Comparison of ENCODE assay signal across 8 cellular contexts in the genomic region with DNA sequence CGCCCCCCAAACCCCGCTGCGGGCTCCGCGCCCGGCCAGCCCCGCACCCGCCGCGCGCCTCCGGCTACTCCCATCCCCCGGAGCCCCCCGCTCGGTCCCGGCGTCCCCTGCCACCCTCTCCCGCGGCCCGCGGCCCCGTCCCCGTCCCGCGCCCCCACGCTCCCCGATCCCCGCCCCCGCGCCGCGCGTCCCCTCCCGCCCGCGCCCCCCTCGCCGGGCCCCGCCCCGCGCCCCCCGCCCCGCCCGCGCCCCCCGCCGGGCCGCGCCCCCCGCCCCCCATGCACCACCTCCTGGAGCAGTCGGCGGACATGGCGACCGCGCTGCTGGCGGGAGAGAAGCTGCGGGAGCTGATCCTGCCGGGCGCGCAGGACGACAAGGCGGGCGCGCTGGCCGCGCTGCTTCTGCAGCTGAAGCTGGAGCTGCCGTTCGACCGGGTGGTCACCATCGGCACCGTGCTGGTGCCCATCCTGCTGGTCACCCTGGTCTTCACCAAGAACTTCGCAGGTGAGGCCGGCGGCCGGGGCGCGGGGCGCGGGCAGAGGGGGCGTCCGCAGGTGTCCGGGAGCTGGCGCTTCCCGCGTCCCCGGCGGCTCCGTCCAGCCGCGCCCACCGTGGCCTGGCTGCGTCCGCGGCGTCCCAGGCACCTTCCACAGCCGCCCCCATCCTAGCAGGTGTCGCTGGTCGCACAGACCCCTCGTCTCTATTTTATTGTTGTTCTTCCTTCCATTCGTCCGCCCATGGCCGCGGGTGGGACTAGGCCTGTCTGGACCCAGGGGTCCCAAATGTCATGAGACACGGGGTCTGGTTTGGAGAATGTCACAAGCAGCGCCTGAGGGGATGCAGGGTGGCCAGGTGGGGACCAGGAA. TPM values are rescaled to one million over a fixed set of nuclear protein-coding genes. Genes with fewer than 3 reads are reported as not detected.
A peak's percentile ranks its signal among the peaks of the same experiment; 100 is the strongest.
DNase-seq lines count a peak whose midpoint lies in the region; ATAC-seq and TF ChIP-seq lines count a peak whose summit lies in the region.

PANX2 (plus strand) TSS at position 279 of the 866 bp plus-strand sequence; CDS start at position 279, 0 bp downstream.

- H3K36me3 Mint-ChIP-seq in neural progenitor cell, result no peaks in the 10 kb centered on the region

- peak within 1 kb of the TSS; percentile 37 for H2AK9ac ChIP-seq in IMR-90 (replicated peaks; ENCODE audit: low read depth, low read length, poor library complexity)

- 13% methylated on average over 43 of the region's 105 CpGs; no CpG with 5 or more reads in 1 of the 2 experiments for WGBS in IMR-90 (ENCODE audit: extremely low coverage in 2 of 2, insufficient read length in 1 of 2), 2 experiments

- no peak within 1 kb of the TSS for H3K27ac Mint-ChIP-seq in neural progenitor cell

- H2BK5ac ChIP-seq in IMR-90 (ENCODE audit: low read depth, low read length, poor library complexity, severe bottlenecking), result no peak within 1 kb of the TSS

- H3K9me1 ChIP-seq in IMR-90 (ENCODE audit: insufficient read depth, low read length), result no peaks in the 10 kb centered on the region

- H4K5ac ChIP-seq in IMR-90 (ENCODE audit: low read depth, low read length), result no peak within 1 kb of the TSS

- no peak for TF ChIP-seq POLR2A in IMR-90 (IDR thresholded peaks at IDR 0.05; ENCODE audit: low read depth, low read length)

- peaks cover 24% of the 10 kb centered on the region for H3K27me3 Mint-ChIP-seq in neural progenitor cell (ENCODE audit: insufficient read depth, low read depth)

- intact Hi-C loops in IMR-90 (cut with micrococcal nuclease), result no loop called here

- H3K36me3 ChIP-seq in BJ (ENCODE audit: control insufficient read depth, insufficient read depth, low read length) (no peaks in the 10 kb centered on the region), IMR-90 (ENCODE audit: control insufficient read depth, insufficient read depth, low read length) (no peaks in the 10 kb centered on the region), neural progenitor cell (no peaks in the 10 kb centered on the region)

- no peak for TF ChIP-seq RAD21 in IMR-90 (IDR thresholded peaks at IDR 0.05; ENCODE audit: low read length)

- peak within 1 kb of the TSS; percentile 58 for H3K9ac ChIP-seq in IMR-90 (ENCODE audit: low read depth, low read length)
- no peak within 1 kb of the TSS for H3K9ac ChIP-seq in neural progenitor cell

- CTCF ChIA-PET in BJ (lab: Yijun Ruan, JAX), result no interaction called here
- CTCF ChIA-PET in IMR-90 (lab: Yijun Ruan, JAX), result no interaction called here

- DNase-seq in BJ (ENCODE audit: low read depth), result no peak
- DNase-seq in IMR-90, result no peak
- no peak for DNase-seq in coronary artery (ENCODE audit: low spot score)
- DNase-seq in neural progenitor cell (ENCODE audit: low spot score), result peak; percentile 74
- no peak for DNase-seq in NCI-H1694 (lab: John Stamatoyannopoulos, UW)
- no peak for DNase-seq in Kasumi-1 (lab: John Stamatoyannopoulos, UW)
- DNase-seq in cortex of kidney (lab: John Stamatoyannopoulos, UW), result no peak
- DNase-seq in UCSD-AML1 (lab: John Stamatoyannopoulos, UW; ENCODE audit: unreplicated experiment), result no peak

- no peak within 1 kb of the TSS for H4K91ac ChIP-seq in IMR-90 (ENCODE audit: insufficient read depth, low read depth, low read length)

- H3K4me3 ChIP-seq in BJ (ENCODE audit: low read depth, low read length), result peak within 1 kb of the TSS; percentile 46
- H3K4me3 ChIP-seq in IMR-90 (ENCODE audit: insufficient read depth, low read depth, low read length), result peak within 1 kb of the TSS; percentile 68
- H3K4me3 ChIP-seq in coronary artery, result peak within 1 kb of the TSS; percentile 80
- H3K4me3 ChIP-seq in neural progenitor cell, result peak within 1 kb of the TSS; percentile 63

- no peaks in the 10 kb centered on the region for H3K79me2 ChIP-seq in neural progenitor cell (ENCODE audit: low read depth)

- no peak within 1 kb of the TSS for H2BK20ac ChIP-seq in IMR-90 (ENCODE audit: low read depth, low read length)

- peaks cover 13% of the 10 kb centered on the region for H3F3A ChIP-seq in neural progenitor cell (ENCODE audit: low read depth)

- H3K4me3 Mint-ChIP-seq in neural progenitor cell, result peak within 1 kb of the TSS; percentile 86

- H3K14ac ChIP-seq in IMR-90 (replicated peaks; ENCODE audit: low read depth, low read length), result no peak within 1 kb of the TSS

- H4K20me1 ChIP-seq in IMR-90 (ENCODE audit: insufficient read depth, low read length), result no peaks in the 10 kb centered on the region
- H4K20me1 ChIP-seq in neural progenitor cell (ENCODE audit: low read depth), result no peaks in the 10 kb centered on the region

- H3K4me2 ChIP-seq in IMR-90 (ENCODE audit: low read depth, low read length) (peak within 1 kb of the TSS; percentile 91), neural progenitor cell (peak within 1 kb of the TSS; percentile 83)

- H2AK5ac ChIP-seq in IMR-90 (ENCODE audit: low read depth, low read length), result no peak within 1 kb of the TSS

- no peaks in the 10 kb centered on the region for H3K27me3 ChIP-seq in BJ (ENCODE audit: control insufficient read depth, insufficient read depth, low read length)
- peaks cover 27% of the 10 kb centered on the region for H3K27me3 ChIP-seq in IMR-90 (ENCODE audit: control insufficient read depth, insufficient read depth, low read length)
- H3K27me3 ChIP-seq in neural progenitor cell, result peaks cover 52% of the 10 kb centered on the region

- H3K18ac ChIP-seq in IMR-90 (ENCODE audit: low read depth, low read length), result no peak within 1 kb of the TSS

- H2BK15ac ChIP-seq in IMR-90 (ENCODE audit: low read depth, low read length), result no peak within 1 kb of the TSS

- no peak within 1 kb of the TSS for H2BK120ac ChIP-seq in IMR-90 (ENCODE audit: low read depth, low read length)

- H3K79me1 ChIP-seq in IMR-90 (ENCODE audit: low read depth in 1 of 2, low read length in 2 of 2), result no peaks in the 10 kb centered on the region

- H3K9me3 ChIP-seq in IMR-90 (ENCODE audit: control insufficient read depth, insufficient read depth, low read length) (no peaks in the 10 kb centered on the region), neural progenitor cell (ENCODE audit: low read depth) (no peaks in the 10 kb centered on the region)

- in situ Hi-C loops in IMR-90 (cut with MboI; ENCODE audit: low sequenced_read_pairs), result no loop called here

- H3K23ac ChIP-seq in IMR-90 (ENCODE audit: low read depth, low read length), result no peak within 1 kb of the TSS

- peak; percentile 49 for ATAC-seq in IMR-90 (ENCODE audit: low read depth)

- H3K27ac ChIP-seq in IMR-90 (ENCODE audit: insufficient read depth, low read length) (no peak within 1 kb of the TSS), coronary artery (no peak within 1 kb of the TSS), neural progenitor cell (no peak within 1 kb of the TSS)

- no peaks in the 10 kb centered on the region for H3K4me1 ChIP-seq in IMR-90 (ENCODE audit: control insufficient read depth, insufficient read depth, low read length)
- H3K4me1 ChIP-seq in neural progenitor cell, result no peaks in the 10 kb centered on the region

- H3K4me1 Mint-ChIP-seq in neural progenitor cell, result peaks cover 10% of the 10 kb centered on the region

- no peak within 1 kb of the TSS for H3K4ac ChIP-seq in IMR-90 (ENCODE audit: low read depth, low read length)

- no peaks in the 10 kb centered on the region for H3K9me3 Mint-ChIP-seq in neural progenitor cell

- BruUV-seq in IMR-90 (replicated peaks; lab: Mats Ljungman, UMichigan), result no TSS peak

- no peak within 1 kb of the TSS; a peak in 1 of 4 replicates for H4K8ac ChIP-seq in IMR-90 (ENCODE audit: low read depth in 2 of 2, low read length in 2 of 2)

- dilution Hi-C loops in IMR-90 (cut with HindIII; ENCODE audit: low sequenced_read_pairs, unreplicated experiment), result no loop called here

- H3K56ac ChIP-seq in IMR-90 (ENCODE audit: extremely low read depth, insufficient read depth, low read length), result no peak within 1 kb of the TSS

- no peak for TF ChIP-seq CTCF in BJ (IDR thresholded peaks at IDR 0.05; ENCODE audit: insufficient read depth, low read depth, low read length)
- no peak for TF ChIP-seq CTCF in IMR-90 (conservative IDR thresholded peaks at IDR 0.05; ENCODE audit: low read depth, low read length)
- TF ChIP-seq CTCF in coronary artery (IDR thresholded peaks at IDR 0.05), result no peak
- TF ChIP-seq CTCF in neural progenitor cell (IDR thresholded peaks at IDR 0.05), result no peak

- POLR2A ChIA-PET in BJ (lab: Charles Lee) (interaction anchor here (0.9 kb wide), 1 partner anchor 14 kb away, joined by 3 read pairs; no protein-coding TSS in a partner anchor), IMR-90 (lab: Charles Lee; ENCODE audit: unreplicated experiment) (no interaction called here)

- H2AFZ ChIP-seq in IMR-90 (replicated peaks; ENCODE audit: low read length, poor library complexity), result peak within 1 kb of the TSS; percentile 89
- peak within 1 kb of the TSS; percentile 89 for H2AFZ ChIP-seq in neural progenitor cell (replicated peaks)

TF ChIP-seq in IMR-90, 13 proteins besides CTCF, POLR2A, EP300 and RAD21 (continues in another document):
- TF ChIP-seq MAZ (IDR thresholded peaks at IDR 0.05; ENCODE audit: borderline replicate concordance, low read depth, low read length) (no peak), BHLHE40 (IDR thresholded peaks at IDR 0.05; ENCODE audit: low read depth, low read length) (no peak), SMC3 (IDR thresholded peaks at IDR 0.05; ENCODE audit: low read depth, low read length) (no peak), USF2 (IDR thresholded peaks at IDR 0.05; ENCODE audit: low read depth, low read length) (no peak), FOS (IDR thresholded peaks at IDR 0.05; ENCODE audit: low read depth, low read length) (no peak), CHD1 (IDR thresholded peaks at IDR 0.05; ENCODE audit: low read depth, low read length) (no peak), MXI1 (IDR thresholded peaks at IDR 0.05; ENCODE audit: borderline replicate concordance, low read depth, low read length) (no peak), MAFK (IDR thresholded peaks at IDR 0.05; ENCODE audit: low read depth, low read length) (no peak), CEBPB (IDR thresholded peaks at IDR 0.05; ENCODE audit: low read depth, low read length) (no peak), NFE2L2 (IDR thresholded peaks at IDR 0.05; ENCODE audit: low read depth, low read length) (no peak)

RNA-seq across cellular contexts. Expression of gene PANX2, which starts in this region (rescaled TPM):
- 0.92 and 1.4 TPM in 2 replicates for polyA plus RNA-seq in BJ (2011; rRNA removed)
- 0.24 and 0.72 TPM in 2 replicates for polyA minus RNA-seq in BJ (2011; rRNA and poly(A)+ RNA removed)
- total RNA-seq in IMR-90 (2012; rRNA removed), result under 0.01 and 0.18 TPM in 2 replicates
- polyA plus RNA-seq in IMR-90 (2012; rRNA removed), result 1.3 and 1.7 TPM in 2 replicates
- polyA plus RNA-seq in IMR-90 (2012; cell fraction: cytosol; rRNA removed), result 1.6 and 3.8 TPM in 2 replicates
- polyA plus RNA-seq in IMR-90 (2012; cell fraction: nucleus; rRNA removed; ENCODE audit: low replicate concordance), result 7.1 and 11.4 TPM in 2 replicates
- 0.88 and 1.9 TPM in 2 replicates for total RNA-seq in neural progenitor cell (ENCODE audit: low replicate concordance)
